Comparison of ENCODE assay signal across 18 cellular contexts in the genomic region with DNA sequence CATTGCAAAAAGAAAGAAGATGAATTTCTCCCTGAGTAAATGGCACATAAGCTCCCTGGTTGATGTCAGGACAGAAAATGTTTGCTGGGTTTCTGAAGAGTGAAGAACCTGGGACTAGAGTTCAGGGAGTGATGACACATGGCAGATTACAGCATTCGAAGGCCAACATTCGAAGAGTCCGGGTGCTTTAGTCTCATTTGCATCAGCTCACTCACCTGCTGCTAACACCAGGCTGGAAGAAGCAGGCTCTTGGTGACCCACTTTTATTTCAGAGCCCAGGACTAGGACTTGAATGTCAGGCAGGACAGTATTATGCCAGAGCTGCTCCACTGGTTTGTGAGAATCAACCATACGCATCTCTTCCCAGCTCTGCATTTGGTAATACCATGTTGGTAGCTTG.
"Had no signal": no experiment of that assay in that cellular context is flagged by ENCODE, and none has a peak within 500 bp of the region (broad histone marks: within the 10 kb centered on the region; RNA-seq: fewer than 3 reads in every experiment).

No MANE protein-coding gene starts in this region.

- H3K4me1 Mint-ChIP-seq: activated CD4-positive, alpha-beta T cell treated with anti-CD3 and anti-CD28 coated beads, Interleukin-2, amount 10 ng/mL, durations not matched to agents 24 days and 14 days; activated naive CD8-positive, alpha-beta T cell treated with anti-CD3 and anti-CD28 coated beads, Interleukin-2, amount 10 ng/mL, durations not matched to agents 7 days and 5 days; stimulated activated memory B cell treated with anti-CD40 and anti-IgM and Interleukin-4, amounts not matched to agents 10 μg/mL and 1 μg/mL and 100 μg/mL, for 72 hours; T-cell had no signal

- H3K27me3 ChIP-seq: upper lobe of left lung had no signal

- H3K4me3 ChIP-seq: left lung, mucosa of descending colon, spleen, thoracic aorta, upper lobe of left lung had no signal

- H3K4me1 ChIP-seq: left lung, spleen, upper lobe of left lung had no signal

- DNase-seq: activated CD4-positive, alpha-beta T cell treated with anti-CD3 and anti-CD28 coated beads, Interleukin-2, amount 10 ng/mL, durations not matched to agents 24 days and 14 days; activated CD8-positive, alpha-beta T cell treated with anti-CD3 and anti-CD28 coated beads for 36 hours; activated naive CD4-positive, alpha-beta T cell treated with Interleukin-2 at 50 U/mL for 16 hours; activated naive CD8-positive, alpha-beta T cell treated with anti-CD3 and anti-CD28 coated beads, Interleukin-2, amount 10 ng/mL, durations not matched to agents 7 days and 5 days; activated T-cell treated with anti-CD3 and anti-CD28 coated beads, Interleukin-2, amount 50 U/mL, for 1 hour; foreskin fibroblast; left lung; mucosa of descending colon; naive thymus-derived CD4-positive, alpha-beta T cell; spleen; stimulated activated CD4-positive, alpha-beta T cell treated with anti-CD3 and anti-CD28 coated beads, Interleukin-4, amount 100 ng/mL, for 4 hours; T-cell; upper lobe of left lung had no signal

- H3K27me3 Mint-ChIP-seq: stimulated activated memory B cell treated with anti-CD40 and anti-IgM and Interleukin-4, amounts not matched to agents 10 μg/mL and 1 μg/mL and 100 μg/mL, for 72 hours had no signal

- H3K27ac Mint-ChIP-seq: activated CD4-positive, alpha-beta T cell treated with anti-CD3 and anti-CD28 coated beads, Interleukin-2, amount 10 ng/mL, durations not matched to agents 24 days and 14 days; activated CD8-positive, alpha-beta T cell treated with anti-CD3 and anti-CD28 coated beads for 36 hours; activated naive CD8-positive, alpha-beta T cell treated with anti-CD3 and anti-CD28 coated beads, Interleukin-2, amount 10 ng/mL, durations not matched to agents 7 days and 5 days; activated T-helper 2 cell treated with anti-CD3 and anti-CD28 coated beads, Interferon-gamma antibody, Interleukin-2, Interleukin-4, amounts not matched to agents 10 μg/mL and 5 μg/mL and 100 μg/mL, durations not matched to agents 14 hours and 24 hours and 36 hours; endodermal cell; naive thymus-derived CD4-positive, alpha-beta T cell; stimulated activated memory B cell treated with anti-CD40 and anti-IgM and Interleukin-4, amounts not matched to agents 10 μg/mL and 1 μg/mL and 100 μg/mL, for 72 hours; T-cell had no signal

- H3K36me3 Mint-ChIP-seq: activated naive CD8-positive, alpha-beta T cell treated with anti-CD3 and anti-CD28 coated beads, Interleukin-2, amount 10 ng/mL, durations not matched to agents 7 days and 5 days; naive thymus-derived CD4-positive, alpha-beta T cell; stimulated activated memory B cell treated with anti-CD40 and anti-IgM and Interleukin-4, amounts not matched to agents 10 μg/mL and 1 μg/mL and 100 μg/mL, for 72 hours; T-cell had no signal

- H3K9me3 ChIP-seq: left lung, mucosa of descending colon, spleen, thoracic aorta, upper lobe of left lung had no signal

- H3K27ac ChIP-seq: epithelial cell of prostate, left lung, spleen, thoracic aorta, upper lobe of left lung had no signal

- H3K36me3 ChIP-seq: left lung, spleen, thoracic aorta, upper lobe of left lung had no signal

- H3K4me3 Mint-ChIP-seq: activated CD4-positive, alpha-beta T cell treated with anti-CD3 and anti-CD28 coated beads, Interleukin-2, amount 10 ng/mL, durations not matched to agents 24 days and 14 days; activated CD8-positive, alpha-beta T cell treated with anti-CD3 and anti-CD28 coated beads for 36 hours; activated naive CD8-positive, alpha-beta T cell treated with anti-CD3 and anti-CD28 coated beads, Interleukin-2, amount 10 ng/mL, durations not matched to agents 7 days and 5 days; endodermal cell; naive thymus-derived CD4-positive, alpha-beta T cell; stimulated activated memory B cell treated with anti-CD40 and anti-IgM and Interleukin-4, amounts not matched to agents 10 μg/mL and 1 μg/mL and 100 μg/mL, for 72 hours; T-cell had no signal

- H3K9me3 Mint-ChIP-seq: activated CD4-positive, alpha-beta T cell treated with anti-CD3 and anti-CD28 coated beads, Interleukin-2, amount 10 ng/mL, durations not matched to agents 24 days and 14 days; activated CD8-positive, alpha-beta T cell treated with anti-CD3 and anti-CD28 coated beads for 36 hours; activated naive CD8-positive, alpha-beta T cell treated with anti-CD3 and anti-CD28 coated beads, Interleukin-2, amount 10 ng/mL, durations not matched to agents 7 days and 5 days; activated T-helper 2 cell treated with anti-CD3 and anti-CD28 coated beads, Interferon-gamma antibody, Interleukin-2, Interleukin-4, amounts not matched to agents 10 μg/mL and 5 μg/mL and 100 μg/mL, durations not matched to agents 14 hours and 24 hours and 36 hours; endodermal cell; stimulated activated memory B cell treated with anti-CD40 and anti-IgM and Interleukin-4, amounts not matched to agents 10 μg/mL and 1 μg/mL and 100 μg/mL, for 72 hours; T-cell had no signal
